ENCODE assay signal across 6 cellular contexts in genomic region chr3:130090681-130091080, GRCh38. TPM values are rescaled to one million over a fixed set of nuclear protein-coding genes. Genes with fewer than 3 reads are reported as not detected.
"Had no signal": no experiment of that assay in that cellular context is flagged by ENCODE, and none has a peak within 500 bp of the region (broad histone marks: within the 10 kb centered on the region; RNA-seq: fewer than 3 reads in every experiment).

No MANE protein-coding gene starts in this region.

RNA-seq across cellular contexts. Expression of gene ALG1L2, which starts 9.1 kb away (rescaled TPM):
- total RNA-seq: activated naive CD4-positive, alpha-beta T cell treated with anti-CD3 and anti-CD28 coated beads for 36 hours; cardiac septum; Right ventricle myocardium inferior; SJCRH30; T-helper 2 cell treated with Interferon-gamma antibody and Interleukin-4, amounts not matched to agents 100 ng/mL and 5 ng/mL, for 36 hours had no signal
- polyA plus RNA-seq: SK-N-SH had no signal
